Comparison of ENCODE assay signal across 12 cellular contexts in genomic region chr12:122004633-122005071, GRCh38. TPM values are rescaled to one million over a fixed set of nuclear protein-coding genes. Genes with fewer than 3 reads are reported as not detected.
A peak's percentile ranks its signal among the peaks of the same experiment; 100 is the strongest.
DNase-seq lines count a peak whose midpoint lies in the region; ATAC-seq and TF ChIP-seq lines count a peak whose summit lies in the region.
"Had no signal": no experiment of that assay in that cellular context is flagged by ENCODE, and none has a peak within 500 bp of the region (broad histone marks: within the 10 kb centered on the region; RNA-seq: fewer than 3 reads in every experiment).

No MANE protein-coding gene starts in this region.

- H3K36me3 Mint-ChIP-seq in memory B cell = no peaks in the 10 kb centered on the region

- H3K27ac Mint-ChIP-seq in memory B cell = peak overlapping the region; percentile 68

- peaks cover 1% of the 10 kb centered on the region for H3K27me3 Mint-ChIP-seq in memory B cell

- peak overlapping the region; percentile 53 for H3K4me3 Mint-ChIP-seq in memory B cell

- DNase-seq in AG08395 (ENCODE audit: low spot score) (peak; percentile 25), astrocyte of the hippocampus (ENCODE audit: low read depth, low spot score) (peak; percentile 46), memory B cell (ENCODE audit: low spot score in 2 of 2) (no peak), occipital lobe (lab: John Stamatoyannopoulos, UW) (no peak)
- DNase-seq: activated CD8-positive, alpha-beta memory T cell treated with anti-CD3 and anti-CD28 coated beads for 24 hours; Kasumi-1; nucleus accumbens had no signal

- ATAC-seq in memory B cell (ENCODE audit: low read depth) (peak; percentile 25), GM21619 (IDR thresholded peaks at IDR 0.05; ENCODE audit: unreplicated experiment) (no peak), HG03139 (IDR thresholded peaks at IDR 0.05; ENCODE audit: unreplicated experiment) (no peak), GM19467 (IDR thresholded peaks at IDR 0.05; ENCODE audit: unreplicated experiment) (no peak)
- ATAC-seq: gastroesophageal sphincter had no signal

- TF ChIP-seq CTCF in GM12875 (IDR thresholded peaks at IDR 0.05; ENCODE audit: borderline replicate concordance, insufficient read depth, low read depth, low read length) = no peak

- peak overlapping the region; percentile 2 for H3K4me3 ChIP-seq in GM12875 (ENCODE audit: low read depth, low read length)
- H3K4me3 ChIP-seq: gastroesophageal sphincter had no signal

- peaks cover 2% of the 10 kb centered on the region for H3K9me3 Mint-ChIP-seq in memory B cell

- peaks cover 37% of the 10 kb centered on the region for H3K4me1 Mint-ChIP-seq in memory B cell

RNA-seq across cellular contexts. Expression of gene BCL7A, which starts 17.0 kb away (rescaled TPM):
- 103 TPM for total RNA-seq in occipital lobe

Comparison
In these comparisons a context has a peak if more than half of its experiments do, and no peak if none do; other contexts are left out.
1. DNase-seq: peak in AG08395 (single experiment) and astrocyte of the hippocampus (single experiment); none in memory B cell (0 of 2) and occipital lobe (single experiment).